ENCODE assay signal across 9 cellular contexts in the genomic region with DNA sequence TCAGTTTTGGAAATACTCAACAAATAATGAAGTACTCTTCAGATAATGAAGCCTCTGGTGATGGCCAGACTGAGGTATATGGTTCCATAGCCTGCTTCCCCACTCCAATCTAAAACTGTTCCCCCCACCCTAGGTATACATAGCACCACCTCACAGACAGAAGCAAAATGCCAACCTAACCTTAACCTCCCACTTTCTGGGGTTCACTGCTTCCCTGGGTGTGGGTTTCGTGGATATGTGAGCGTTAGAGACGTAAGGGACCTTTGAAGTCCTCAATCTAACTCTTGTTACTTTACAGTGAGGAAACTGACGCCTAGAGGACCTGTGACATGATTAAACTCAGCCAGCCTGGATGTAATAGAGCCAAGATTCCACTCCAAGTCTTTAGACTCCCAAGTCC. TPM values are rescaled to one million over a fixed set of nuclear protein-coding genes. Genes with fewer than 3 reads are reported as not detected.
DNase-seq lines count a peak whose midpoint lies in the region; ATAC-seq and TF ChIP-seq lines count a peak whose summit lies in the region.
"Had no signal": no experiment of that assay in that cellular context is flagged by ENCODE, and none has a peak within 500 bp of the region (broad histone marks: within the 10 kb centered on the region; RNA-seq: fewer than 3 reads in every experiment).

No MANE protein-coding gene starts in this region.

- peak overlapping the region; percentile 99 for H3K4me3 ChIP-seq in fibroblast of villous mesenchyme (ENCODE audit: low read depth, low read length)

- POLR2A ChIA-PET in activated CD4-positive, alpha-beta T cell treated with anti-CD3 and anti-CD28 coated beads for 36 hours (lab: Charles Lee) = no interaction called here

- intact Hi-C loops in activated CD4-positive, alpha-beta T cell treated with anti-CD3 and anti-CD28 coated beads for 36 hours (cut with DNase I, micrococcal nuclease) = no loop called here

- H3K4me1 Mint-ChIP-seq in activated CD4-positive, alpha-beta T cell treated with anti-CD3 and anti-CD28 coated beads for 36 hours = peaks cover 34% of the 10 kb centered on the region
- H3K4me1 Mint-ChIP-seq in stimulated activated effector memory CD8-positive, alpha-beta T cell treated with anti-CD3 and anti-CD28 coated beads, Interleukin-12 subunit alpha, Interleukin-12 subunit beta, amount 100 ng/mL, for 72 hours = peaks cover 30% of the 10 kb centered on the region

- TF ChIP-seq CTCF in VCaP (conservative IDR thresholded peaks at IDR 0.05) (no peak), fibroblast of villous mesenchyme (IDR thresholded peaks at IDR 0.05; ENCODE audit: insufficient read depth, low read depth, low read length) (no peak)

- DNase-seq in activated CD4-positive, alpha-beta T cell treated with anti-CD3 and anti-CD28 coated beads for 36 hours = no peak
- no peak for DNase-seq in activated CD4-positive, alpha-beta T cell treated with anti-CD3 and anti-CD28 coated beads, Interleukin-2, amount 50 U/mL, for 4 hours
- no peak for DNase-seq in fibroblast of villous mesenchyme (ENCODE audit: low read depth)
- DNase-seq in stimulated activated effector memory CD8-positive, alpha-beta T cell treated with anti-CD3 and anti-CD28 coated beads, Interleukin-12 subunit alpha, Interleukin-12 subunit beta, amount 100 ng/mL, for 72 hours (ENCODE audit: low spot score in 2 of 2) = no peak
- DNase-seq in NCI-H128 (lab: John Stamatoyannopoulos, UW; ENCODE audit: unreplicated experiment) = no peak
- DNase-seq in SK-N-DZ (ENCODE audit: low spot score) = no peak
- DNase-seq: islet precursor cell had no signal

- peak overlapping the region; percentile 89 for H3K27ac ChIP-seq in VCaP

- H3K9me3 Mint-ChIP-seq in activated CD4-positive, alpha-beta T cell treated with anti-CD3 and anti-CD28 coated beads for 36 hours (ENCODE audit: low read depth) = no peaks in the 10 kb centered on the region
- H3K9me3 Mint-ChIP-seq in stimulated activated effector memory CD8-positive, alpha-beta T cell treated with anti-CD3 and anti-CD28 coated beads, Interleukin-12 subunit alpha, Interleukin-12 subunit beta, amount 100 ng/mL, for 72 hours = no peaks in the 10 kb centered on the region

- peaks cover 34% of the 10 kb centered on the region for H3K36me3 Mint-ChIP-seq in activated CD4-positive, alpha-beta T cell treated with anti-CD3 and anti-CD28 coated beads for 36 hours (ENCODE audit: low read depth)
- peaks cover 56% of the 10 kb centered on the region for H3K36me3 Mint-ChIP-seq in stimulated activated effector memory CD8-positive, alpha-beta T cell treated with anti-CD3 and anti-CD28 coated beads, Interleukin-12 subunit alpha, Interleukin-12 subunit beta, amount 100 ng/mL, for 72 hours

- peak overlapping the region; percentile 100 for H3K4me3 Mint-ChIP-seq in activated CD4-positive, alpha-beta T cell treated with anti-CD3 and anti-CD28 coated beads for 36 hours
- peak overlapping the region; percentile 98 for H3K4me3 Mint-ChIP-seq in stimulated activated effector memory CD8-positive, alpha-beta T cell treated with anti-CD3 and anti-CD28 coated beads, Interleukin-12 subunit alpha, Interleukin-12 subunit beta, amount 100 ng/mL, for 72 hours

- no peaks in the 10 kb centered on the region for H3K27me3 Mint-ChIP-seq in activated CD4-positive, alpha-beta T cell treated with anti-CD3 and anti-CD28 coated beads for 36 hours

- peak overlapping the region; percentile 97 for H3K27ac Mint-ChIP-seq in activated CD4-positive, alpha-beta T cell treated with anti-CD3 and anti-CD28 coated beads for 36 hours
- H3K27ac Mint-ChIP-seq in stimulated activated effector memory CD8-positive, alpha-beta T cell treated with anti-CD3 and anti-CD28 coated beads, Interleukin-12 subunit alpha, Interleukin-12 subunit beta, amount 100 ng/mL, for 72 hours = no peak overlapping the region

- CTCF ChIA-PET in activated CD4-positive, alpha-beta T cell treated with anti-CD3 and anti-CD28 coated beads for 36 hours (lab: Charles Lee) = interaction anchor here (1.0 kb wide), 1 partner anchor 14 kb away, joined by 3 read pairs; no protein-coding TSS in a partner anchor

- no peak for ATAC-seq in activated CD4-positive, alpha-beta T cell treated with anti-CD3 and anti-CD28 coated beads for 36 hours
- no peak for ATAC-seq in stimulated activated effector memory CD8-positive, alpha-beta T cell treated with anti-CD3 and anti-CD28 coated beads, Interleukin-12 subunit alpha, Interleukin-12 subunit beta, amount 100 ng/mL, for 72 hours
- no peak for ATAC-seq in HG02623 (IDR thresholded peaks at IDR 0.05; ENCODE audit: unreplicated experiment)

RNA-seq across cellular contexts. Expression of a gene that starts 1.4 kb away (rescaled TPM):
- total RNA-seq in activated CD4-positive, alpha-beta T cell treated with anti-CD3 and anti-CD28 coated beads for 36 hours = 10 to 100 TPM; 21.6 to 23.2 TPM
- 20.7 and 26.1 TPM in 2 replicates for total RNA-seq in fibroblast of villous mesenchyme
- polyA plus RNA-seq in SK-N-DZ (2014; cell fraction: cytosol; rRNA removed) = 26.4 and 33.4 TPM in 2 replicates
- 13.4 and 13.8 TPM in 2 replicates for polyA plus RNA-seq in SK-N-DZ (2014; cell fraction: nucleus; rRNA removed)

RNA-seq across cellular contexts. Expression of a gene that starts 34.7 kb away (rescaled TPM):
- 10 to 100 TPM; 24.9 to 33.8 TPM for total RNA-seq in activated CD4-positive, alpha-beta T cell treated with anti-CD3 and anti-CD28 coated beads for 36 hours
- total RNA-seq in fibroblast of villous mesenchyme = 77.0 and 90.7 TPM in 2 replicates
- polyA plus RNA-seq in SK-N-DZ (2014; cell fraction: cytosol; rRNA removed) = 69.4 and 75.5 TPM in 2 replicates
- 98.1 and 107 TPM in 2 replicates for polyA plus RNA-seq in SK-N-DZ (2014; cell fraction: nucleus; rRNA removed)
